8 cellular contexts compared by ENCODE assay signal in the genomic region with DNA sequence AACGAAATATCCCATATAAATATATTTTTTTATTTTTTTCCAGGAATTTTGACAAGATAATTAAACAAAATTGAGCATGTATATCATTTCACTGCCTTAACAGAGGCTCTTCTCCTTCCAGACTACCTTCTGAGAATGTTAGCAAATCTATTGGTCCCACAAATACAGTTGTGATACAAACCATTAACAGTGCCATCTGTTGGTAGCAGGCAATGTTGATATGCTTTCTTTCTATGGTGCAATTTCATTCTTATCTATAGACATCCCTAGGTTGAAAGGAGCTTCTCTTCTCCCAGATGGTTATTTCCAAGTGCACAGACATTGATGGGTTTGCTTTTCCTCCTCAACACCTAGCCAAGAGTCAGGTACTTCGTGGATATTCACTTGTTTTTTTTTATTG.
DNase-seq lines count a peak whose midpoint lies in the region; ATAC-seq and TF ChIP-seq lines count a peak whose summit lies in the region.

No MANE protein-coding gene starts in this region.

- no peaks in the 10 kb centered on the region for H3K27me3 Mint-ChIP-seq in activated naive CD8-positive, alpha-beta T cell treated with anti-CD3 and anti-CD28 coated beads, Interleukin-2, amount 50 U/mL, for 24 hours

- no peaks in the 10 kb centered on the region for H3K36me3 Mint-ChIP-seq in activated naive CD8-positive, alpha-beta T cell treated with anti-CD3 and anti-CD28 coated beads, Interleukin-2, amount 50 U/mL, for 24 hours (ENCODE audit: low read depth)

- no peak overlapping the region for H2AK9ac ChIP-seq in IMR-90 (replicated peaks; ENCODE audit: low read depth, low read length, poor library complexity)

- peak; percentile 90 for ATAC-seq in GM18861 (IDR thresholded peaks at IDR 0.05; ENCODE audit: unreplicated experiment)
- 0 out of 2 replicates have a peak, but pooled peaks have one; percentile 48 for ATAC-seq in IMR-90 (ENCODE audit: low read depth)
- ATAC-seq in Right ventricle myocardium superior (ENCODE audit: poor library complexity), result no peak
- ATAC-seq in activated naive CD8-positive, alpha-beta T cell treated with anti-CD3 and anti-CD28 coated beads, Interleukin-2, amount 50 U/mL, for 24 hours, result no peak

- dilution Hi-C loops in IMR-90 (cut with HindIII; ENCODE audit: low sequenced_read_pairs, unreplicated experiment), result no loop called here

- no peak overlapping the region for H2BK120ac ChIP-seq in IMR-90 (ENCODE audit: low read depth, low read length)

- no peak overlapping the region for H4K5ac ChIP-seq in IMR-90 (ENCODE audit: low read depth, low read length)

- no peaks in the 10 kb centered on the region for H4K20me1 ChIP-seq in IMR-90 (ENCODE audit: insufficient read depth, low read length)

- no peak overlapping the region for H2BK5ac ChIP-seq in IMR-90 (ENCODE audit: low read depth, low read length, poor library complexity, severe bottlenecking)

- H3K9me3 Mint-ChIP-seq in activated naive CD8-positive, alpha-beta T cell treated with anti-CD3 and anti-CD28 coated beads, Interleukin-2, amount 50 U/mL, for 24 hours, result no peaks in the 10 kb centered on the region

- DNase-seq in AG04449 (ENCODE audit: low read depth, low spot score) (no peak), IMR-90 (peak; percentile 50), WERI-Rb-1 (peak; percentile 22), non-pigmented ciliary epithelial cell (ENCODE audit: low read depth) (peak; percentile 6), Right ventricle myocardium superior (no peak)
- no peak for DNase-seq in stimulated activated CD4-positive, alpha-beta T cell treated with anti-CD3 and anti-CD28 coated beads, Interleukin-12 subunit alpha, Interleukin-12 subunit beta, amount 100 ng/mL, for 4 hours
- no peak for DNase-seq in activated naive CD8-positive, alpha-beta T cell treated with anti-CD3 and anti-CD28 coated beads, Interleukin-2, amount 50 U/mL, for 24 hours

- no peak overlapping the region for H2BK15ac ChIP-seq in IMR-90 (ENCODE audit: low read depth, low read length)

- no peak overlapping the region for H3K56ac ChIP-seq in IMR-90 (ENCODE audit: extremely low read depth, insufficient read depth, low read length)

- H3K23ac ChIP-seq in IMR-90 (ENCODE audit: low read depth, low read length), result no peak overlapping the region

- H3K4me1 ChIP-seq in IMR-90 (ENCODE audit: control insufficient read depth, insufficient read depth, low read length), result no peaks in the 10 kb centered on the region

- WGBS in IMR-90 (ENCODE audit: extremely low coverage in 2 of 2, insufficient read length in 1 of 2), 2 experiments, result no CpG with 5 or more reads among the region's 2 CpGs

- H3K79me1 ChIP-seq in IMR-90 (ENCODE audit: low read depth in 1 of 2, low read length in 2 of 2), result no peaks in the 10 kb centered on the region

- no peak overlapping the region for H3K4ac ChIP-seq in IMR-90 (ENCODE audit: low read depth, low read length)

- H3K9me3 ChIP-seq in IMR-90 (ENCODE audit: control insufficient read depth, insufficient read depth, low read length) (no peaks in the 10 kb centered on the region), WERI-Rb-1 (ENCODE audit: severe bottlenecking) (no peaks in the 10 kb centered on the region)

- no peaks in the 10 kb centered on the region for H3K9me1 ChIP-seq in IMR-90 (ENCODE audit: insufficient read depth, low read length)

- peak; percentile 52 for TF ChIP-seq RAD21 in IMR-90 (IDR thresholded peaks at IDR 0.05; ENCODE audit: low read length)

- H3K9ac ChIP-seq in IMR-90 (ENCODE audit: low read depth, low read length), result no peak overlapping the region

- in situ Hi-C loops in IMR-90 (cut with MboI; ENCODE audit: low sequenced_read_pairs), result no loop called here

- no peak overlapping the region for H3K4me3 Mint-ChIP-seq in activated naive CD8-positive, alpha-beta T cell treated with anti-CD3 and anti-CD28 coated beads, Interleukin-2, amount 50 U/mL, for 24 hours

- H3K27ac Mint-ChIP-seq in activated naive CD8-positive, alpha-beta T cell treated with anti-CD3 and anti-CD28 coated beads, Interleukin-2, amount 50 U/mL, for 24 hours, result no peak overlapping the region

- H3K27ac ChIP-seq in IMR-90 (ENCODE audit: insufficient read depth, low read length) (no peak overlapping the region), WERI-Rb-1 (no peak overlapping the region)

- TF ChIP-seq CTCF in AG04449 (IDR thresholded peaks at IDR 0.05; ENCODE audit: insufficient read depth, low read length, missing control alignments), result peak; percentile 63
- peak; percentile 61 for TF ChIP-seq CTCF in IMR-90 (conservative IDR thresholded peaks at IDR 0.05; ENCODE audit: low read depth, low read length)
- peak; percentile 72 for TF ChIP-seq CTCF in WERI-Rb-1 (IDR thresholded peaks at IDR 0.05; ENCODE audit: low read depth, low read length)

- no peak overlapping the region for H3K14ac ChIP-seq in IMR-90 (replicated peaks; ENCODE audit: low read depth, low read length)

- POLR2A ChIA-PET in AG04449 (lab: Yijun Ruan, JAX), result no interaction called here
- POLR2A ChIA-PET in IMR-90 (lab: Charles Lee; ENCODE audit: unreplicated experiment), result no interaction called here

- no TSS peak for BruUV-seq in IMR-90 (replicated peaks; lab: Mats Ljungman, UMichigan)

- TF ChIP-seq POLR2A in IMR-90 (IDR thresholded peaks at IDR 0.05; ENCODE audit: low read depth, low read length), result no peak

- H2BK20ac ChIP-seq in IMR-90 (ENCODE audit: low read depth, low read length), result no peak overlapping the region

- H2AK5ac ChIP-seq in IMR-90 (ENCODE audit: low read depth, low read length), result no peak overlapping the region

- no peak overlapping the region for H2AFZ ChIP-seq in IMR-90 (replicated peaks; ENCODE audit: low read length, poor library complexity)

- no peak overlapping the region for H4K8ac ChIP-seq in IMR-90 (ENCODE audit: low read depth in 2 of 2, low read length in 2 of 2)

- H3K27me3 ChIP-seq in IMR-90 (ENCODE audit: control insufficient read depth, insufficient read depth, low read length) (no peaks in the 10 kb centered on the region), WERI-Rb-1 (ENCODE audit: insufficient read depth, low read depth, severe bottlenecking) (no peaks in the 10 kb centered on the region)

- no peak overlapping the region for H3K18ac ChIP-seq in IMR-90 (ENCODE audit: low read depth, low read length)

- H3K4me2 ChIP-seq in IMR-90 (ENCODE audit: low read depth, low read length), result no peak overlapping the region

- H3K4me1 Mint-ChIP-seq in activated naive CD8-positive, alpha-beta T cell treated with anti-CD3 and anti-CD28 coated beads, Interleukin-2, amount 50 U/mL, for 24 hours, result no peaks in the 10 kb centered on the region

- no peak overlapping the region for H4K91ac ChIP-seq in IMR-90 (ENCODE audit: insufficient read depth, low read depth, low read length)

- CTCF ChIA-PET in AG04449 (lab: Yijun Ruan, JAX) (interaction anchor here (0.6 to 3.7 kb wide), 16 partner anchors 8 to 296 kb away, joined by 3 to 23 read pairs (median 4); no protein-coding TSS in a partner anchor), IMR-90 (lab: Yijun Ruan, JAX) (interaction anchor here (0.6 to 1.2 kb wide), 5 partner anchors 19 to 447 kb away, joined by 3 to 6 read pairs (median 3); no protein-coding TSS in a partner anchor)

- intact Hi-C loops in IMR-90 (cut with micrococcal nuclease), result loop anchor here (2.0 kb wide), 2 partner anchors 127 to 295 kb away; no protein-coding TSS in a partner anchor
- intact Hi-C loops in Right ventricle myocardium superior (cut with DNase I), result no loop called here

- H3K4me3 ChIP-seq in AG04449 (ENCODE audit: low read depth, low read length), result no peak overlapping the region
- no peak overlapping the region for H3K4me3 ChIP-seq in IMR-90 (ENCODE audit: insufficient read depth, low read depth, low read length)
- H3K4me3 ChIP-seq in WERI-Rb-1 (ENCODE audit: low read depth, low read length), result no peak overlapping the region

- no peaks in the 10 kb centered on the region for H3K36me3 ChIP-seq in IMR-90 (ENCODE audit: control insufficient read depth, insufficient read depth, low read length)
- no peaks in the 10 kb centered on the region for H3K36me3 ChIP-seq in WERI-Rb-1

TF ChIP-seq in IMR-90, 13 proteins besides CTCF, POLR2A, EP300 and RAD21:
- TF ChIP-seq FOS (IDR thresholded peaks at IDR 0.05; ENCODE audit: low read depth, low read length), result no peak
- no peak for TF ChIP-seq MXI1 (IDR thresholded peaks at IDR 0.05; ENCODE audit: borderline replicate concordance, low read depth, low read length)
- TF ChIP-seq MAFK (IDR thresholded peaks at IDR 0.05; ENCODE audit: low read depth, low read length), result no peak
- TF ChIP-seq CEBPB (IDR thresholded peaks at IDR 0.05; ENCODE audit: low read depth, low read length), result peak; percentile 60; the same call in 1 of the 2 replicates
- TF ChIP-seq CHD1 (IDR thresholded peaks at IDR 0.05; ENCODE audit: low read depth, low read length), result no peak
- TF ChIP-seq, protein P1, sequence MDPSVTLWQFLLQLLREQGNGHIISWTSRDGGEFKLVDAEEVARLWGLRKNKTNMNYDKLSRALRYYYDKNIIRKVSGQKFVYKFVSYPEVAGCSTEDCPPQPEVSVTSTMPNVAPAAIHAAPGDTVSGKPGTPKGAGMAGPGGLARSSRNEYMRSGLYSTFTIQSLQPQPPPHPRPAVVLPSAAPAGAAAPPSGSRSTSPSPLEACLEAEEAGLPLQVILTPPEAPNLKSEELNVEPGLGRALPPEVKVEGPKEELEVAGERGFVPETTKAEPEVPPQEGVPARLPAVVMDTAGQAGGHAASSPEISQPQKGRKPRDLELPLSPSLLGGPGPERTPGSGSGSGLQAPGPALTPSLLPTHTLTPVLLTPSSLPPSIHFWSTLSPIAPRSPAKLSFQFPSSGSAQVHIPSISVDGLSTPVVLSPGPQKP (IDR thresholded peaks at IDR 0.05; ENCODE audit: borderline replicate concordance, low read depth, low read length), result no peak
- TF ChIP-seq, protein P2, sequence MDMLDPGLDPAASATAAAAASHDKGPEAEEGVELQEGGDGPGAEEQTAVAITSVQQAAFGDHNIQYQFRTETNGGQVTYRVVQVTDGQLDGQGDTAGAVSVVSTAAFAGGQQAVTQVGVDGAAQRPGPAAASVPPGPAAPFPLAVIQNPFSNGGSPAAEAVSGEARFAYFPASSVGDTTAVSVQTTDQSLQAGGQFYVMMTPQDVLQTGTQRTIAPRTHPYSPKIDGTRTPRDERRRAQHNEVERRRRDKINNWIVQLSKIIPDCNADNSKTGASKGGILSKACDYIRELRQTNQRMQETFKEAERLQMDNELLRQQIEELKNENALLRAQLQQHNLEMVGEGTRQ (IDR thresholded peaks at IDR 0.05; ENCODE audit: low read depth, low read length), result no peak
- peak; percentile 54 for TF ChIP-seq SMC3 (IDR thresholded peaks at IDR 0.05; ENCODE audit: low read depth, low read length)

Comparison
In these comparisons a context has a peak if more than half of its experiments do, and no peak if none do; other contexts are left out.
1. DNase-seq: peak in IMR-90 (single experiment), WERI-Rb-1 (single experiment) and non-pigmented ciliary epithelial cell (single experiment); none in AG04449 (single experiment), stimulated activated CD4-positive, alpha-beta T cell treated with anti-CD3 and anti-CD28 coated beads, Interleukin-12 subunit alpha, Interleukin-12 subunit beta, amount 100 ng/mL, for 4 hours (single experiment), Right ventricle myocardium superior (single experiment) and activated naive CD8-positive, alpha-beta T cell treated with anti-CD3 and anti-CD28 coated beads, Interleukin-2, amount 50 U/mL, for 24 hours (single experiment).
2. ATAC-seq: peak in GM18861 (single experiment) and IMR-90 (single experiment); none in Right ventricle myocardium superior (single experiment) and activated naive CD8-positive, alpha-beta T cell treated with anti-CD3 and anti-CD28 coated beads, Interleukin-2, amount 50 U/mL, for 24 hours (single experiment).
3. Peak in every context shown above with its lines, with median percentiles within 50 percentile points of each other: CTCF ChIP-seq.